Comparison of ENCODE assay signal across 18 cellular contexts in the genomic region with DNA sequence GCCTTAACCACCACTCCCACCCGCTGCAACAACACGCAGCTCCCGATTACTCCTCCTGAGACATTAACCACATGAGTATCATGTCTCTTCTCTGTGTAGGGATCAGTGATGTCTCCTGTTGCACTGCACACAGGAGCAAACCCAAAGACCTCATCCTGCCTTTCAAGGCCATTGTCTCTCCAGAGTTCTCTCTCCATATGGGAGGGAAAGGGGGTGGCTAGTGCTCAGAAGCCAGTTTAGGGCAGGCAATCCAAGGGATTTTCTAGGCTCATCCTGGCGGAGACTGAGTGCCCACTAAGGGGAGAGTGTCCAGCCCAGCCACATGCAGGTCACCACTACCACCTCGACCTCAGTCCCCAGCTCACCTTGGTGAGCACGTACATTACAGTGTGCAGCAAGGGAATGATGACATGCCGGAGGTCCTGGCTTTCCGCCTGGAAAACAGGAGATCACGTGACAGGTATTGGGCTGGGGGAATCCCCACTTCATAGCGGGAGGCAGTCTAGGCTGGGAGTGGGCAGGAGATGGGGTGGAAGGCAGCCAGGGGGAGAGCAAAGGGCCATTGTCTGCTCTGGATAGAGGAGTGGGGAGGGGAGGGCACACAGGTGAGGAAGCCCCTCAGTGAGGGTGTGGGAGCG. TPM values are rescaled to one million over a fixed set of nuclear protein-coding genes. Genes with fewer than 3 reads are reported as not detected.
DNase-seq lines count a peak whose midpoint lies in the region; ATAC-seq, FAIRE-seq and TF ChIP-seq lines count a peak whose summit lies in the region.
"Had no signal": no experiment of that assay in that cellular context is flagged by ENCODE, and none has a peak within 500 bp of the region (broad histone marks: within the 10 kb centered on the region; RNA-seq: fewer than 3 reads in every experiment).

No MANE protein-coding gene starts in this region.

- intact Hi-C loops in Right ventricle myocardium superior (cut with DNase I) (no loop called here), left ventricle myocardium inferior (cut with micrococcal nuclease) (no loop called here), mammary epithelial cell (cut with micrococcal nuclease) (no loop called here), HepG2 (cut with micrococcal nuclease; ENCODE audit: unreplicated experiment) (no loop called here), Caco-2 (cut with micrococcal nuclease; ENCODE audit: unreplicated experiment) (no loop called here)

- H3K9me3 ChIP-seq in left ventricle myocardium inferior (replicated peaks) (no peaks in the 10 kb centered on the region), mammary epithelial cell (replicated peaks; ENCODE audit: insufficient read depth, low read length) (no peaks in the 10 kb centered on the region), HepG2 (ENCODE audit: low read length) (no peaks in the 10 kb centered on the region), Caco-2 (no peaks in the 10 kb centered on the region)
- H3K9me3 ChIP-seq: mucosa of descending colon, prostate gland had no signal

- H3K79me2 ChIP-seq in mammary epithelial cell (ENCODE audit: insufficient read depth, low read length): no peaks in the 10 kb centered on the region
- H3K79me2 ChIP-seq in HepG2 (ENCODE audit: insufficient read depth, low read length): no peaks in the 10 kb centered on the region

- H3K4me2 ChIP-seq in mammary epithelial cell (ENCODE audit: insufficient read depth, low read depth, low read length) (no peak overlapping the region), HepG2 (ENCODE audit: low read depth, low read length) (no peak overlapping the region; the same call in 1 of the 2 replicates)

- H3K4me3 ChIP-seq in left ventricle myocardium inferior: no peak overlapping the region
- no peak overlapping the region for H3K4me3 ChIP-seq in mammary epithelial cell (replicated peaks in 1 of 3; ENCODE audit: insufficient read depth in 1 of 3, low read depth in 2 of 3, low read length in 3 of 3)
- no peak overlapping the region for H3K4me3 ChIP-seq in HepG2 (replicated peaks in 1 of 3; ENCODE audit: insufficient read depth in 1 of 3, low read depth in 2 of 3, low read length in 3 of 3)
- H3K4me3 ChIP-seq in Caco-2 (ENCODE audit: low read depth, low read length): no peak overlapping the region
- H3K4me3 ChIP-seq: mucosa of descending colon, prostate gland had no signal

- H3K27ac ChIP-seq in left ventricle myocardium inferior (replicated peaks): no peak overlapping the region
- no peak overlapping the region for H3K27ac ChIP-seq in mammary epithelial cell (ENCODE audit: insufficient read depth, low read depth, low read length)
- no peak overlapping the region for H3K27ac ChIP-seq in HepG2 (ENCODE audit: extremely low read length, insufficient read depth, low read length)
- H3K27ac ChIP-seq in caudate nucleus (ENCODE audit: low read depth, low read length): no peak overlapping the region
- H3K27ac ChIP-seq: prostate gland had no signal

- POLR2A ChIA-PET in HepG2 (lab: Yijun Ruan, JAX): no interaction called here
- POLR2A ChIA-PET in Caco-2 (lab: Charles Lee): no interaction called here

- DNase-seq in Right ventricle myocardium superior: no peak
- no peak for DNase-seq in left ventricle myocardium inferior
- DNase-seq in mammary epithelial cell: peak; percentile 27
- no peak for DNase-seq in HepG2 (ENCODE audit: low spot score)
- DNase-seq in Caco-2: no peak
- DNase-seq in activated CD4-positive, alpha-beta T cell treated with anti-CD3 and anti-CD28 coated beads for 48 hours: no peak
- DNase-seq in caudate nucleus (lab: John Stamatoyannopoulos, UW): no peak
- DNase-seq: activated naive CD4-positive, alpha-beta T cell treated with anti-CD3 and anti-CD28 coated beads, Interleukin-2, amount 50 U/mL, for 16 hours; erythroblast; mucosa of descending colon; RPMI8226; T-helper 9 cell; trophoblast cell had no signal

- H3K4me3 Mint-ChIP-seq in Caco-2 (ENCODE audit: unreplicated experiment): no peak overlapping the region
- H3K4me3 Mint-ChIP-seq: activated CD8-positive, alpha-beta T cell treated with anti-CD3 and anti-CD28 coated beads, Interleukin-2, amount 10 ng/mL, durations not matched to agents 7 days and 5 days had no signal

- H3K36me3 ChIP-seq in left ventricle myocardium inferior: peaks cover 5% of the 10 kb centered on the region
- H3K36me3 ChIP-seq in mammary epithelial cell (ENCODE audit: insufficient read depth, low read length): no peaks in the 10 kb centered on the region
- no peaks in the 10 kb centered on the region for H3K36me3 ChIP-seq in HepG2 (replicated peaks in 1 of 2; ENCODE audit: control insufficient read depth in 1 of 2, insufficient read depth in 2 of 2, low read length in 2 of 2)
- no peaks in the 10 kb centered on the region for H3K36me3 ChIP-seq in Caco-2 (ENCODE audit: control insufficient read depth, insufficient read depth, low read length)
- H3K36me3 ChIP-seq: prostate gland had no signal

- ATAC-seq in Right ventricle myocardium superior (ENCODE audit: poor library complexity): peak; percentile 61
- peak; percentile 41 for ATAC-seq in HepG2
- no peak for ATAC-seq in GM18907 (IDR thresholded peaks at IDR 0.05; ENCODE audit: unreplicated experiment)
- ATAC-seq: activated CD8-positive, alpha-beta T cell treated with anti-CD3 and anti-CD28 coated beads, Interleukin-2, amount 10 ng/mL, durations not matched to agents 7 days and 5 days; mucosa of descending colon had no signal

- H3K36me3 Mint-ChIP-seq in Caco-2 (ENCODE audit: insufficient read depth, unreplicated experiment): no peaks in the 10 kb centered on the region

- TF ChIP-seq RAD21 in HepG2 (CRISPR knock-in tag; IDR thresholded peaks at IDR 0.05): no peak

- no peaks in the 10 kb centered on the region for H3K27me3 Mint-ChIP-seq in Caco-2 (ENCODE audit: insufficient read depth, unreplicated experiment)

- H4K20me1 ChIP-seq in mammary epithelial cell (ENCODE audit: insufficient read depth, low read length) (no peaks in the 10 kb centered on the region), HepG2 (ENCODE audit: insufficient read depth, low read length) (no peaks in the 10 kb centered on the region)

- no peak overlapping the region for H3K9ac ChIP-seq in mammary epithelial cell (ENCODE audit: insufficient read depth, low read length)
- no peak overlapping the region for H3K9ac ChIP-seq in HepG2 (ENCODE audit: insufficient read depth, low read depth, low read length)

- peak overlapping the region; percentile 6 for H2AFZ ChIP-seq in mammary epithelial cell (ENCODE audit: low read depth, low read length)
- no peak overlapping the region for H2AFZ ChIP-seq in HepG2 (ENCODE audit: low read length)

- 0% methylated on average over 7 of the region's 11 CpGs for WGBS in mammary epithelial cell (ENCODE audit: low coverage, missing lambda C conversion rate)
- 25% methylated on average over 11 of the region's 11 CpGs for WGBS in HepG2 (ENCODE audit: low lambda C conversion rate)

- TF ChIP-seq CTCF in left ventricle myocardium inferior (IDR thresholded peaks at IDR 0.05; ENCODE audit: borderline replicate concordance) (no peak), mammary epithelial cell (conservative IDR thresholded peaks at IDR 0.05 in 1 of 2, IDR thresholded peaks at IDR 0.05 in 1 of 2; ENCODE audit: extremely low read depth in 1 of 2, insufficient read depth in 1 of 2, low read depth in 1 of 2, low read length in 2 of 2) (no peak), HepG2 (CRISPR knock-in tag; IDR thresholded peaks at IDR 0.05) (no peak), Caco-2 (IDR thresholded peaks at IDR 0.05; ENCODE audit: insufficient read depth in 1 of 2, low read depth in 1 of 2, low read length in 1 of 2, severe bottlenecking in 1 of 2, unreplicated experiment in 1 of 2) (no peak)

- CTCF ChIA-PET in mammary epithelial cell (lab: Charles Lee; ENCODE audit: low non-redundant PET) (no interaction called here), HepG2 (lab: Yijun Ruan, JAX; ENCODE audit: low intra/inter-chr PET ratio, low total read pairs) (no interaction called here), Caco-2 (lab: Charles Lee) (no interaction called here)

- peaks cover 12% of the 10 kb centered on the region for H3K4me1 ChIP-seq in left ventricle myocardium inferior
- no peaks in the 10 kb centered on the region for H3K4me1 ChIP-seq in mammary epithelial cell (ENCODE audit: insufficient read depth, low read length)
- no peaks in the 10 kb centered on the region for H3K4me1 ChIP-seq in HepG2 (ENCODE audit: insufficient read depth, low read length)
- H3K4me1 ChIP-seq in Caco-2: no peaks in the 10 kb centered on the region
- H3K4me1 ChIP-seq: prostate gland had no signal

- H3K4me1 Mint-ChIP-seq in Caco-2 (ENCODE audit: low read depth, unreplicated experiment): no peaks in the 10 kb centered on the region

- H3K27me3 ChIP-seq in left ventricle myocardium inferior (ENCODE audit: low read depth) (peaks cover 18% of the 10 kb centered on the region), mammary epithelial cell (ENCODE audit: insufficient read depth, low read length) (peaks cover 3% of the 10 kb centered on the region), HepG2 (ENCODE audit: control insufficient read depth in 1 of 2, insufficient read depth in 2 of 2, low read length in 2 of 2) (peaks cover 3 to 11% of the 10 kb centered on the region in 2 experiments; a peak in 4 of 5 replicates), Caco-2 (replicated peaks; ENCODE audit: control insufficient read depth, insufficient read depth, low read length) (no peaks in the 10 kb centered on the region)

- no peak for FAIRE-seq in HepG2 (lab: Jason Lieb, UNC)
- FAIRE-seq: GM19239 had no signal

- no peak overlapping the region for H3K27ac Mint-ChIP-seq in Caco-2 (ENCODE audit: unreplicated experiment)
- H3K27ac Mint-ChIP-seq: activated CD8-positive, alpha-beta T cell treated with anti-CD3 and anti-CD28 coated beads, Interleukin-2, amount 10 ng/mL, durations not matched to agents 7 days and 5 days had no signal

- BruUV-seq in mammary epithelial cell (replicated peaks; lab: Mats Ljungman, UMichigan) (no TSS peak), HepG2 (replicated peaks; lab: Mats Ljungman, UMichigan) (no TSS peak), Caco-2 (replicated peaks; lab: Mats Ljungman, UMichigan) (no TSS peak)

- no peaks in the 10 kb centered on the region for H3K9me3 Mint-ChIP-seq in Caco-2 (ENCODE audit: unreplicated experiment)

- TF ChIP-seq EP300 in HepG2 (IDR thresholded peaks at IDR 0.05; ENCODE audit: low read depth in 2 of 2, low read length in 2 of 2) (no peak), HepG2 (CRISPR knock-in tag; IDR thresholded peaks at IDR 0.05; ENCODE audit: borderline replicate concordance) (no peak)

- in situ Hi-C loops in mammary epithelial cell (cut with MboI; ENCODE audit: low sequenced_read_pairs in 2 of 2): no loop called here
- in situ Hi-C loops in HepG2 (cut with HindIII; ENCODE audit: extremely low pct_ligation_motif_present, low pct_unique_long_range_greater_than_20kb): no loop called here

- dilution Hi-C loops in mammary epithelial cell (cut with HindIII; ENCODE audit: low sequenced_read_pairs): no loop called here

- TF ChIP-seq POLR2A in HepG2 (IDR thresholded peaks at IDR 0.05; ENCODE audit: insufficient read depth in 1 of 2, low read depth in 2 of 2, low read length in 2 of 2): no peak

RNA-seq across cellular contexts. Expression of a gene that starts 29.9 kb away (rescaled TPM):
- total RNA-seq in Right ventricle myocardium superior: 0.78 TPM
- total RNA-seq in left ventricle myocardium inferior: 1.2 TPM
- total RNA-seq in mammary epithelial cell: under 1 TPM in 1 of 2 donors, not detected in 1; under 0.01 TPM
- polyA plus RNA-seq in mammary epithelial cell: 0.07 TPM
- polyA minus RNA-seq in mammary epithelial cell: not detected
- not detected in 2 replicates for total RNA-seq in HepG2 (2016; rRNA removed; fragmentation: Illumina TruSeq; extraction: Trizol)
- not detected in 2 replicates for total RNA-seq in HepG2 (2016; cell fraction: cytosol; rRNA removed; fragmentation: Illumina TruSeq; extraction: Trizol; ENCODE audit: low read depth)
- total RNA-seq in HepG2 (2016; cell fraction: insoluble cytoplasmic fraction; rRNA removed; fragmentation: Illumina TruSeq; extraction: Trizol): not detected in 2 replicates
- total RNA-seq in HepG2 (2016; cell fraction: membrane; rRNA removed; fragmentation: Illumina TruSeq; extraction: Trizol): not detected in 2 replicates
- total RNA-seq in HepG2 (2016; cell fraction: nucleus; rRNA removed; fragmentation: Illumina TruSeq; extraction: Trizol): not detected in 2 replicates
- not detected in 2 replicates for polyA plus RNA-seq in HepG2 (2011; rRNA removed)
- 0.03 TPM in 2 replicates for polyA plus RNA-seq in HepG2 (2011; cell fraction: cytosol; rRNA removed)
- 0.26 TPM in 1 of 2 replicates, not detected in the other for polyA plus RNA-seq in HepG2 (2011; cell fraction: nucleus; rRNA removed)
- not detected in 2 replicates for polyA plus RNA-seq in HepG2 (2012)
- polyA plus RNA-seq in HepG2 (2016; cell fraction: cytosol; fragmentation: Illumina TruSeq; extraction: Trizol; ENCODE audit: low read depth): not detected in 2 replicates
- not detected in 2 replicates for polyA plus RNA-seq in HepG2 (2016; cell fraction: insoluble cytoplasmic fraction; fragmentation: Illumina TruSeq; extraction: Trizol; ENCODE audit: low read depth)
- not detected in 2 replicates for polyA plus RNA-seq in HepG2 (2016; cell fraction: membrane; fragmentation: Illumina TruSeq; extraction: Trizol; ENCODE audit: low read depth)
- polyA plus RNA-seq in HepG2 (2016; cell fraction: nucleus; fragmentation: Illumina TruSeq; extraction: Trizol; ENCODE audit: insufficient read depth, low read depth): not detected in 2 replicates
- polyA minus RNA-seq in HepG2 (2011; rRNA and poly(A)+ RNA removed; ENCODE audit: low replicate concordance): 0.09 TPM in 1 of 2 replicates, not detected in the other
- polyA minus RNA-seq in HepG2 (2011; cell fraction: cytosol; rRNA and poly(A)+ RNA removed): not detected in 2 replicates
- polyA minus RNA-seq in HepG2 (2011; cell fraction: nucleus; rRNA and poly(A)+ RNA removed): not detected in 2 replicates
- not detected in 2 replicates for total RNA-seq in Caco-2 (2022)
- total RNA-seq: NCI-H460 had no signal

RNA-seq across cellular contexts. Expression of a gene that starts 38.4 kb away (rescaled TPM):
- 0.11 TPM for total RNA-seq in Right ventricle myocardium superior
- not detected for total RNA-seq in left ventricle myocardium inferior
- total RNA-seq in mammary epithelial cell: not detected
- 0.02 TPM for polyA plus RNA-seq in mammary epithelial cell
- not detected for polyA minus RNA-seq in mammary epithelial cell
- total RNA-seq in HepG2 (2016; rRNA removed; fragmentation: Illumina TruSeq; extraction: Trizol): not detected in 2 replicates
- not detected in 2 replicates for total RNA-seq in HepG2 (2016; cell fraction: cytosol; rRNA removed; fragmentation: Illumina TruSeq; extraction: Trizol; ENCODE audit: low read depth)
- not detected in 2 replicates for total RNA-seq in HepG2 (2016; cell fraction: insoluble cytoplasmic fraction; rRNA removed; fragmentation: Illumina TruSeq; extraction: Trizol)
- total RNA-seq in HepG2 (2016; cell fraction: membrane; rRNA removed; fragmentation: Illumina TruSeq; extraction: Trizol): not detected in 2 replicates
- not detected in 2 replicates for total RNA-seq in HepG2 (2016; cell fraction: nucleus; rRNA removed; fragmentation: Illumina TruSeq; extraction: Trizol)
- polyA plus RNA-seq in HepG2 (2011; rRNA removed): not detected in 2 replicates
- polyA plus RNA-seq in HepG2 (2011; cell fraction: cytosol; rRNA removed): not detected in 2 replicates
- polyA plus RNA-seq in HepG2 (2011; cell fraction: nucleus; rRNA removed): not detected in 2 replicates
- not detected in 2 replicates for polyA plus RNA-seq in HepG2 (2012)
- not detected in 2 replicates for polyA plus RNA-seq in HepG2 (2016; cell fraction: cytosol; fragmentation: Illumina TruSeq; extraction: Trizol; ENCODE audit: low read depth)
- polyA plus RNA-seq in HepG2 (2016; cell fraction: insoluble cytoplasmic fraction; fragmentation: Illumina TruSeq; extraction: Trizol; ENCODE audit: low read depth): not detected in 2 replicates
- not detected in 2 replicates for polyA plus RNA-seq in HepG2 (2016; cell fraction: membrane; fragmentation: Illumina TruSeq; extraction: Trizol; ENCODE audit: low read depth)
- polyA plus RNA-seq in HepG2 (2016; cell fraction: nucleus; fragmentation: Illumina TruSeq; extraction: Trizol; ENCODE audit: insufficient read depth, low read depth): not detected in 2 replicates
- polyA minus RNA-seq in HepG2 (2011; rRNA and poly(A)+ RNA removed; ENCODE audit: low replicate concordance): not detected in 2 replicates
- polyA minus RNA-seq in HepG2 (2011; cell fraction: cytosol; rRNA and poly(A)+ RNA removed): not detected in 2 replicates
- polyA minus RNA-seq in HepG2 (2011; cell fraction: nucleus; rRNA and poly(A)+ RNA removed): not detected in 2 replicates
- not detected in 2 replicates for total RNA-seq in Caco-2 (2022)
- total RNA-seq: NCI-H460 had no signal
